Comparison of ENCODE assay signal across 1 cellular context in genomic region chr1:183454377-183454776, GRCh38.
TF ChIP-seq lines count a peak whose summit lies in the region.

No MANE protein-coding gene starts in this region.

TF ChIP-seq in SK-N-SH treated with all-trans-retinoic acid at 6 μM for 48 hours, 23 proteins besides CTCF, POLR2A, EP300 and RAD21 (continued from another document):
- no peak for TF ChIP-seq PATZ1 (CRISPR knock-in tag; IDR thresholded peaks at IDR 0.05; ENCODE audit: borderline replicate concordance)
